In the genomic region with DNA sequence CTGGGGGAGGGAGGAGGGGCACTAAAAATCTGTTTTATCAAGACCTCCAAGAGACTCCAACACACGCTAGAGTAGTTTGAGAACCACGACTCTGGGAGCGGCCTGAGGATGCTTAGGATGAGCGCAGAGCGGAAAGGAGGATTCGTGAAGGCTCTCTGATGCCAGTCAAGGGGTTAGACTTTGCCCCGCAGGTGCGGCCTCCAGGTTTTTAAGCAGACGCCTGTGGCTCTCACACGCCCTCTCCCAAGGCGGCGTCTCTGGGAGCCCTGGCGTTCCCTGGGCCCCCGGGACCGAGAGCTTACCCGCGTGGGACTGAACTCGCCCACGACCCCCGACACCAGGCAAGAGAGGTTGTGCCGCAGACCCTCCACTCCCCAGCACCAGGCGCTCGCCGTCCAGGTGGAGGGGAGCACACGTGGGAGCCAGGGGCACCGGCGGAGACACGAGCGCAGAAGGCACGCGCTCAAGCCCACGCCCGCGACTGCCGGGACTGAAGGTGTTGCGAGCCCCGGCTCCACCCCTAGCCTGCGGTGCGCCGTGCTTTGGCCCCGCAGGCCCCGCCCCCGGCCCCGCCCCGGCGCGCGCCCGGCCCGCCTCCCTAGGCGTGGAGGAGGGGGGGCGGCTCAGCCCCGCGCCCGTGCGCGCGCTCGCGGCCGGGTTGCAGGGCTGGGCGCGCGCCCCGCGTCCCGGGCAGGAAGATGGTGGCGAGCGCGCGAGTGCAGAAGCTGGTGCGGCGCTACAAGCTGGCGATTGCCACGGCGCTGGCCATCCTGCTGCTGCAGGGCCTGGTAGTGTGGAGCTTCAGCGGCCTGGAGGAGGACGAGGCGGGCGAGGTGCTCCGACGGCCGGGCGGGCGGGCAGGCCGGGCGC, we compare ENCODE assay signal across 8 cellular contexts. TPM values are rescaled to one million over a fixed set of nuclear protein-coding genes. Genes with fewer than 3 reads are reported as not detected.
DNase-seq lines count a peak whose midpoint lies in the region; ATAC-seq and TF ChIP-seq lines count a peak whose summit lies in the region.

XYLT2 (plus strand) TSS at position 684 of the 870 bp plus-strand sequence; CDS start at position 699, 15 bp downstream.

- H3K4me3 ChIP-seq in AG09309 (ENCODE audit: control insufficient read depth, low read depth, low read length) (peak within 1 kb of the TSS; percentile 93), colonic mucosa (peak within 1 kb of the TSS; percentile 79)

- no peaks in the 10 kb centered on the region for H3K9me3 ChIP-seq in colonic mucosa

- ATAC-seq in GM19023 (IDR thresholded peaks at IDR 0.05; ENCODE audit: unreplicated experiment) (peak; percentile 77), HG03280 (IDR thresholded peaks at IDR 0.05; ENCODE audit: unreplicated experiment) (peak; percentile 88)

- no peaks in the 10 kb centered on the region for H3K27me3 ChIP-seq in colonic mucosa

- intact Hi-C loops in colonic mucosa (cut with DNase I) = no loop called here

- peaks cover 7% of the 10 kb centered on the region for H3K4me1 ChIP-seq in colonic mucosa

- H3K36me3 ChIP-seq in colonic mucosa = no peaks in the 10 kb centered on the region

- peak within 1 kb of the TSS; percentile 84 to 93 for H3K9ac ChIP-seq in colonic mucosa (ENCODE audit: low read depth in 2 of 2, low read length in 2 of 2)

- DNase-seq in AG09309 (ENCODE audit: low read depth) = no peak
- DNase-seq in NCI-H460 (ENCODE audit: extremely low read depth, low read depth) = peak; percentile 79
- peak; percentile 91 to 92 for DNase-seq in activated CD4-positive, alpha-beta T cell treated with anti-CD3 and anti-CD28 coated beads for 4 hours
- DNase-seq in colonic mucosa = peak; percentile 93
- DNase-seq in left kidney (ENCODE audit: low read depth, low spot score) = peak; percentile 95
- DNase-seq in stimulated activated CD4-positive, alpha-beta T cell treated with anti-CD3 and anti-CD28 coated beads, Interleukin-1b, Interleukin-23, amount 100 ng/mL, for 48 hours = peak; percentile 90

- H3K27ac ChIP-seq in colonic mucosa = peak within 1 kb of the TSS; percentile 42

- TF ChIP-seq CTCF in AG09309 (IDR thresholded peaks at IDR 0.05; ENCODE audit: control insufficient read depth, insufficient read depth, low read depth, low read length, missing control alignments) (no peak), colonic mucosa (IDR thresholded peaks at IDR 0.05) (no peak)

RNA-seq across cellular contexts. Expression of gene XYLT2, which starts in this region (rescaled TPM):
- 19.6 and 21.0 TPM in 2 replicates for total RNA-seq in NCI-H460 (2014; rRNA removed; shearing (Covaris generic))
- 44.1 and 48.0 TPM in 2 replicates for polyA plus RNA-seq in NCI-H460 (2014; cell fraction: nucleus; rRNA removed)
- total RNA-seq in colonic mucosa = 10 to 100 TPM; 15.6 to 28.5 TPM
